In the genomic region with DNA sequence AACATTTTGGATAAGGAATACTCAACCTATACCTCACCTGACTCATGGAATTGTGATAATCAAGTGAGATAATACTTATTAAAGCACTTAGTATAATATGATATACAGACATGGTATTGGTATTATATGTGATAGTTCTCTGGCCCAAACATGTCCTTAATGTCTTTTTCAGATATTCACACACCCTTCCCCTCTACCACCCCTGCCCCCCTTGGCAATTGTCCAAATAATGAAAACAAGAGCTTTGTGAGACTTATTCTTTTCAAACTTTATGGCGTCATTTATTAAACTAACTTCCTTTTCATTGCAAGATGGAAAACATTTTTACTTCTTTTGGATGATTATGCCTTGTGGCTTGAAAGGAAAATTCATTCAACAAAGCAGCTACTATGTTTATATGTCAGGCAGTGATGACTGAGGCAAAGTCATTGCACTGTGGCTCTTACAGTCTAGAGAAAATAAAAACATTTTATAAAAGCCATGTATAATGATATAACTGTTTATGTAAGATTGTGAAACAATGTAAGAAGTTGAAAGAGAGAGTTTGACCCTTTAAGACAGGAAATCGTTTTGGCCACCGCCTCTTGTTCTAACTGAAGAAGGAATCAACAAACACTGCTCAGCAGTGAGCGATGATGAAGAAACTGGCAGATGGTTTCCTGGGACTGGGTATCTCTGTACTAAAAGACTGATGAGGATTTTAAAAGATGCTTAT, we compare ENCODE assay signal across 14 cellular contexts. TPM values are rescaled to one million over a fixed set of nuclear protein-coding genes. Genes with fewer than 3 reads are reported as not detected.
DNase-seq lines count a peak whose midpoint lies in the region; ATAC-seq and TF ChIP-seq lines count a peak whose summit lies in the region.
"Had no signal": no experiment of that assay in that cellular context is flagged by ENCODE, and none has a peak within 500 bp of the region (broad histone marks: within the 10 kb centered on the region; RNA-seq: fewer than 3 reads in every experiment).

No MANE protein-coding gene starts in this region.

- no peak overlapping the region for H4K91ac ChIP-seq in trophoblast cell (ENCODE audit: low read depth, low read length)

- POLR2A ChIA-PET in HEK293 (lab: Yijun Ruan, JAX) = no interaction called here

- H3K9me3 ChIP-seq in HEK293 (ENCODE audit: control insufficient read depth, insufficient read depth, low read depth, low read length) = no peaks in the 10 kb centered on the region
- peaks cover 0 to 27% (median 5%) of the 10 kb centered on the region in 11 donors for H3K9me3 ChIP-seq in heart right ventricle
- peaks cover 4% of the 10 kb centered on the region for H3K9me3 ChIP-seq in trophoblast cell (ENCODE audit: insufficient read depth, low read depth, low read length)

- H3K4me1 ChIP-seq in HEK293 (ENCODE audit: control insufficient read depth, insufficient read depth, low read length) (0 out of 2 replicates have a peak, but pooled peaks cover 4% of the 10 kb centered on the region), heart right ventricle (peaks cover 0 to 29% (median 18%) of the 10 kb centered on the region in 9 donors), trophoblast cell (ENCODE audit: control insufficient read depth in 1 of 2, insufficient read depth in 2 of 2, low read length in 2 of 2) (no peaks in the 10 kb centered on the region)

- H2BK120ac ChIP-seq in trophoblast cell (ENCODE audit: insufficient read depth, low read length, poor library complexity) = no peak overlapping the region

- no peak overlapping the region for H2AK5ac ChIP-seq in trophoblast cell (ENCODE audit: low read length)

- ATAC-seq in heart right ventricle (peak in 7 of 8 donors; percentile 44 to 85 (median 72)), GM18867 (IDR thresholded peaks at IDR 0.05; ENCODE audit: unreplicated experiment) (no peak)
- ATAC-seq: stimulated activated naive CD8-positive, alpha-beta T cell treated with anti-CD3 and anti-CD28 coated beads, Interleukin-15, amount 100 ng/mL, for 72 hours had no signal

- H3K27me3 ChIP-seq in heart right ventricle (no peaks in the 10 kb centered on the region), trophoblast cell (ENCODE audit: insufficient read depth, low read length) (no peaks in the 10 kb centered on the region)

- H3K27ac ChIP-seq in HEK293 (ENCODE audit: extremely low read depth, low read depth, low read length) = no peak overlapping the region
- H3K27ac ChIP-seq in heart right ventricle = peak overlapping the region; percentile 6 to 73 (median 58)
- H3K27ac ChIP-seq in trophoblast cell (ENCODE audit: low read depth, low read length) = no peak overlapping the region

- intact Hi-C loops in heart right ventricle (cut with DNase I) = loop anchor here in 8 of 10 donors (2.0 to 10.0 kb wide), 7 partner anchors 123 to 243 kb away; a partner anchor contains a TSS

- H3K4me3 ChIP-seq in HEK293 (ENCODE audit: low read depth, low read length) = no peak overlapping the region
- no peak overlapping the region for H3K4me3 ChIP-seq in astrocyte of the spinal cord (ENCODE audit: low read depth, low read length)
- peak overlapping the region in 1 of 10 donors; percentile 3 for H3K4me3 ChIP-seq in heart right ventricle
- H3K4me3 ChIP-seq in skeletal muscle cell (ENCODE audit: low read depth, low read length) = no peak overlapping the region
- H3K4me3 ChIP-seq in trophoblast cell (ENCODE audit: low read depth, low read length) = no peak overlapping the region

- H3K14ac ChIP-seq in trophoblast cell (ENCODE audit: low read length) = no peak overlapping the region

- no peak overlapping the region for H3K4ac ChIP-seq in trophoblast cell (ENCODE audit: low read depth, low read length)

- H3K79me2 ChIP-seq in trophoblast cell (ENCODE audit: control insufficient read depth, insufficient read depth, low read length, poor library complexity) = no peaks in the 10 kb centered on the region

- in situ Hi-C loops in astrocyte of the spinal cord (cut with HindIII; ENCODE audit: low sequenced_read_pairs) = no loop called here

- no peak overlapping the region for H4K8ac ChIP-seq in trophoblast cell (ENCODE audit: low read depth, low read length)

- no peak for TF ChIP-seq CTCF in HEK293 (tag by site-specific recombination; IDR thresholded peaks at IDR 0.05)
- no peak for TF ChIP-seq CTCF in astrocyte of the spinal cord (IDR thresholded peaks at IDR 0.05; ENCODE audit: low read depth, low read length)
- no peak for TF ChIP-seq CTCF in heart right ventricle (IDR thresholded peaks at IDR 0.05)

- no peaks in the 10 kb centered on the region for H3K79me1 ChIP-seq in trophoblast cell (ENCODE audit: low read length)

- 46 to 64% methylated on average over 4 of the region's 4 CpGs for WGBS in heart right ventricle, 2 donors
- WGBS in trophoblast cell (ENCODE audit: extremely low coverage, insufficient coverage, insufficient read length) = no CpG with 5 or more reads among the region's 4 CpGs

- no peak overlapping the region for H3K4me2 ChIP-seq in trophoblast cell (ENCODE audit: low read length)

- no peak overlapping the region for H4K12ac ChIP-seq in trophoblast cell (ENCODE audit: low read depth, low read length)

- H3K9ac ChIP-seq in trophoblast cell (ENCODE audit: low read length) = no peak overlapping the region

- H3K23ac ChIP-seq in trophoblast cell (ENCODE audit: low read length) = no peak overlapping the region

- no peak overlapping the region for H2AFZ ChIP-seq in trophoblast cell (ENCODE audit: insufficient read depth, low read length, poor library complexity)

- H2BK5ac ChIP-seq in trophoblast cell (ENCODE audit: low read depth, low read length, poor library complexity) = no peak overlapping the region

- H2BK12ac ChIP-seq in trophoblast cell (ENCODE audit: low read length) = no peak overlapping the region

- CTCF ChIA-PET in HEK293 (lab: Yijun Ruan, JAX) = interaction anchor here (0.6 to 2.1 kb wide), 7 partner anchors 16 to 772 kb away, joined by 3 to 11 read pairs (median 3); a partner anchor contains a TSS

- no peak overlapping the region for H3K18ac ChIP-seq in trophoblast cell (ENCODE audit: low read length)

- H3K36me3 ChIP-seq in HEK293 (ENCODE audit: control insufficient read depth in 2 of 2, insufficient read depth in 1 of 2, low read length in 2 of 2) (peaks cover 6 to 24% of the 10 kb centered on the region in 2 experiments; a peak in 2 of 3 replicates), heart right ventricle (peaks cover 0 to 29% (median 0%) of the 10 kb centered on the region in 9 donors), trophoblast cell (ENCODE audit: control insufficient read depth in 1 of 2, insufficient read depth in 2 of 2, low read length in 2 of 2) (peaks cover 8% of the 10 kb centered on the region in 2 experiments)

- peak; percentile 69 for DNase-seq in astrocyte of the spinal cord (ENCODE audit: low read depth, low spot score)
- no peak for DNase-seq in heart right ventricle
- DNase-seq in skeletal muscle cell (ENCODE audit: low read depth) = peak; percentile 19
- no peak for DNase-seq in activated CD4-positive, CD25-positive, alpha-beta regulatory T cell treated with anti-CD3 and anti-CD28 coated beads, Interleukin-2, amount 50 U/mL, for 72 hours
- no peak for DNase-seq in trophoblast cell
- DNase-seq in central memory CD4-positive, alpha-beta T cell = no peak
- DNase-seq: activated CD4-positive, alpha-beta T cell treated with anti-CD3 and anti-CD28 coated beads for 48 hours; CD4-positive, alpha-beta T cell; effector memory CD4-positive, alpha-beta T cell; NCI-H446 treated with DMSO at 0.1 percent for 48 hours; stimulated activated CD4-positive, alpha-beta T cell treated with anti-CD3 and anti-CD28 coated beads, Interleukin-4, amount 100 ng/mL, for 1 hour; stimulated activated naive CD8-positive, alpha-beta T cell treated with anti-CD3 and anti-CD28 coated beads, Interleukin-15, amount 100 ng/mL, for 72 hours had no signal

TF ChIP-seq in HEK293, 187 proteins besides CTCF, POLR2A, EP300 and RAD21:
- 0 out of 2 replicates have a peak, but pooled peaks have one; percentile 29 for TF ChIP-seq ZNF585B (tag by site-specific recombination; IDR thresholded peaks at IDR 0.05)
- TF ChIP-seq FEZF1 (tag by site-specific recombination; IDR thresholded peaks at IDR 0.05) = no peak

RNA-seq across cellular contexts. Expression of a gene that starts 27.4 kb away (rescaled TPM):
- 1 to 10 TPM; 5.0 to 6.8 (median 5.9) TPM for total RNA-seq in heart right ventricle
- 1 to 10 TPM; 4.3 to 8.7 TPM for polyA plus RNA-seq in heart right ventricle
- polyA plus RNA-seq in trophoblast cell (2013) = 13.6 and 13.9 TPM in 2 replicates

Comparison
In these comparisons a context has a peak if more than half of its experiments do, and no peak if none do; other contexts are left out.
1. H3K27ac ChIP-seq: peak in heart right ventricle (10 of 10); none in HEK293 (single experiment) and trophoblast cell (single experiment).
2. DNase-seq: peak in astrocyte of the spinal cord (single experiment) and skeletal muscle cell (single experiment); none in heart right ventricle (0 of 2), activated CD4-positive, CD25-positive, alpha-beta regulatory T cell treated with anti-CD3 and anti-CD28 coated beads, Interleukin-2, amount 50 U/mL, for 72 hours (single experiment), trophoblast cell (0 of 2) and central memory CD4-positive, alpha-beta T cell (single experiment).